ENCODE assay signal across 1 cellular context in genomic region chr6:43575772-43576551, GRCh38.
TF ChIP-seq lines count a peak whose summit lies in the region.

POLH (plus strand) TSS chr6:43576185; CDS start chr6:43582320, 6,135 bp downstream.
XPO5 (minus strand) TSS chr6:43576038; CDS start chr6:43575864, 174 bp downstream.

TF ChIP-seq in HEK293, 187 proteins besides CTCF, POLR2A, EP300 and RAD21 (continued from another document):
- TF ChIP-seq GLI2 (tag by site-specific recombination; IDR thresholded peaks at IDR 0.05; ENCODE audit: borderline replicate concordance, low read depth) (no peak), ATF2 (tag by site-specific recombination; IDR thresholded peaks at IDR 0.05; ENCODE audit: low read depth) (no peak), IKZF3 (tag by site-specific recombination; IDR thresholded peaks at IDR 0.05) (peak; percentile 73; the same call in 1 of the 2 replicates), ZNF571 (tag by site-specific recombination; IDR thresholded peaks at IDR 0.05) (no peak), ZNF292 (tag by site-specific recombination; IDR thresholded peaks at IDR 0.05; ENCODE audit: borderline replicate concordance, low read depth) (no peak), ZEB2 (tag by site-specific recombination; IDR thresholded peaks at IDR 0.05) (peak; percentile 69)
